Comparison of ENCODE assay signal across 8 cellular contexts in the genomic region with DNA sequence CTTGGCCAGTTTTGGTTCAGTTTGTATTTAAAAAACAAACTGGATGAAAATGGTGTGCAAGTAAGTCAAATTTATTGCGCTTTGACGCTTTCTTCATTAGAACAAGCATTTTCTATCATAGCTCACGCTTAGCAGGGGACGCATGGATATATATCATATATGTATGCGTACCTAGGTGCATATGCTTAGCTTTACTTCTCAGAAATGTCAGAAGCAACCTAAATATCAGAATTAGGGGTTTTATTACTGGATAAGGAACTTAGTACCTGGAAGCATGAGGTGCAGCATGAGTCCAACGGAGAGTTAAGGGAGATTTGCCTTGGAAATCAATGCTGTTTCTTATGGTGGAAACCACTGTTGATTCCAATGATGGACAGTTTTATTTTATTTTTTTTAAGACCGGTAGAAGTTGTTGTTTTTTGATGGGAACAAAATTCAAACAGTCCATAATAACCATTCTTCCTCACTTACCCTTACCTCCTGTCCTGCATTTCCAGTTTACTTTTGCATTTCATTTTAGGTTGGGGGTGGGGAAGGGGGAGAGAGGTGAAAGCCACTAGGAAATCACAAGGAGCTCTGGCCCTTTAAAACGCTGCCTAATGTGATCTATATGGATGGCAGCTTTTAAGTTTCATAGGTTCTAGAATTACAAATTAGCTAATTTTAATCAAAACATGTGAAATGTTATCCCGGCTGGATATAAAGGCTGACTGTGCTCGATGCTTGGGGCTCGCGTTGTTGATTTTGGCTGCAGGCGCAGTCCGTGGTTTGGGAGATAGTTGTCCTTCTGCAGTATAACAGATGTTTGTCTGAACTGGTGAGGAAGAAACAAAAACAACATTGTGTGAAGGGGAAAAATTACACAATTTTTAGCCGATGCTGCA. TPM values are rescaled to one million over a fixed set of nuclear protein-coding genes. Genes with fewer than 3 reads are reported as not detected.
DNase-seq lines count a peak whose midpoint lies in the region; ATAC-seq and TF ChIP-seq lines count a peak whose summit lies in the region.

No MANE protein-coding gene starts in this region.

- H4K20me1 ChIP-seq in mammary epithelial cell (ENCODE audit: insufficient read depth, low read length) = no peaks in the 10 kb centered on the region

- peaks cover 14% of the 10 kb centered on the region for H3K4me1 Mint-ChIP-seq in HFFc6 (ENCODE audit: low read depth)

- 25% methylated on average over 15 of the region's 15 CpGs for WGBS in mammary epithelial cell (ENCODE audit: low coverage, missing lambda C conversion rate)

- TF ChIP-seq CTCF in A673 (conservative IDR thresholded peaks at IDR 0.05; ENCODE audit: low read depth, low read length) = no peak
- no peak for TF ChIP-seq CTCF in HFFc6 (IDR thresholded peaks at IDR 0.05)
- no peak for TF ChIP-seq CTCF in mammary epithelial cell (conservative IDR thresholded peaks at IDR 0.05 in 1 of 2, IDR thresholded peaks at IDR 0.05 in 1 of 2; ENCODE audit: extremely low read depth in 1 of 2, insufficient read depth in 1 of 2, low read depth in 1 of 2, low read length in 2 of 2)

- in situ Hi-C loops in mammary epithelial cell (cut with MboI; ENCODE audit: low sequenced_read_pairs in 2 of 2) = no loop called here

- ATAC-seq in HG03175 (IDR thresholded peaks at IDR 0.05; ENCODE audit: unreplicated experiment) = no peak

- intact Hi-C loops in A673 (cut with micrococcal nuclease; ENCODE audit: unreplicated experiment) (no loop called here), mammary epithelial cell (cut with micrococcal nuclease) (no loop called here)

- no peak overlapping the region for H3K27ac Mint-ChIP-seq in HFFc6

- no peaks in the 10 kb centered on the region for H3K9me3 Mint-ChIP-seq in HFFc6

- H3K9me3 ChIP-seq in A673 (ENCODE audit: low read depth, low read length, poor library complexity, severe bottlenecking) (no peaks in the 10 kb centered on the region), mammary epithelial cell (replicated peaks; ENCODE audit: insufficient read depth, low read length) (no peaks in the 10 kb centered on the region)

- no peaks in the 10 kb centered on the region for H3K36me3 Mint-ChIP-seq in HFFc6 (ENCODE audit: low read depth)

- 0 out of 2 replicates have a peak overlapping the region, but pooled peaks have one; percentile 86 for H3K4me3 Mint-ChIP-seq in HFFc6

- H3K36me3 ChIP-seq in A673 (ENCODE audit: insufficient read depth, low read length, poor library complexity, severe bottlenecking) (no peaks in the 10 kb centered on the region), mammary epithelial cell (ENCODE audit: insufficient read depth, low read length) (no peaks in the 10 kb centered on the region)

- H3K79me2 ChIP-seq in mammary epithelial cell (ENCODE audit: insufficient read depth, low read length) = no peaks in the 10 kb centered on the region

- no peak overlapping the region for H3K9ac ChIP-seq in mammary epithelial cell (ENCODE audit: insufficient read depth, low read length)

- DNase-seq in A673 (ENCODE audit: low spot score) (no peak), HFFc6 (no peak), mammary epithelial cell (peak; percentile 70), lung microvascular endothelial cell (ENCODE audit: low read depth in 2 of 2) (peak; percentile 16 to 67), HPDE6-E6E7 (ENCODE audit: extremely low spot score) (no peak), NOMO-1 treated with DMSO at 0.1 percent for 48 hours (lab: John Stamatoyannopoulos, UW; ENCODE audit: unreplicated experiment) (no peak), A172 (ENCODE audit: low spot score) (no peak)

- CTCF ChIA-PET in A673 (lab: Charles Lee) (no interaction called here), mammary epithelial cell (lab: Charles Lee; ENCODE audit: low non-redundant PET) (no interaction called here)

- BruUV-seq in A673 (replicated peaks; lab: Mats Ljungman, UMichigan) (no TSS peak), mammary epithelial cell (replicated peaks; lab: Mats Ljungman, UMichigan) (no TSS peak)

- H3K27ac ChIP-seq in A673 (ENCODE audit: low read depth, low read length, poor library complexity, severe bottlenecking) (no peak overlapping the region), mammary epithelial cell (ENCODE audit: insufficient read depth, low read depth, low read length) (no peak overlapping the region)

- H3K4me2 ChIP-seq in mammary epithelial cell (ENCODE audit: insufficient read depth, low read depth, low read length) = no peak overlapping the region

- no peak overlapping the region for H2AFZ ChIP-seq in mammary epithelial cell (ENCODE audit: low read depth, low read length)

- dilution Hi-C loops in mammary epithelial cell (cut with HindIII; ENCODE audit: low sequenced_read_pairs) = no loop called here

- H3K27me3 ChIP-seq in A673 (replicated peaks; ENCODE audit: insufficient read depth, low read depth, low read length, poor library complexity) (peaks cover 37% of the 10 kb centered on the region), mammary epithelial cell (ENCODE audit: insufficient read depth, low read length) (peaks cover 42% of the 10 kb centered on the region)

- peak overlapping the region; percentile 68 for H3K4me3 ChIP-seq in A673 (ENCODE audit: low read depth, low read length, poor library complexity, severe bottlenecking)
- no peak overlapping the region for H3K4me3 ChIP-seq in mammary epithelial cell (replicated peaks in 1 of 3; ENCODE audit: insufficient read depth in 1 of 3, low read depth in 2 of 3, low read length in 3 of 3)

- peaks cover 28% of the 10 kb centered on the region for H3K27me3 Mint-ChIP-seq in HFFc6 (ENCODE audit: insufficient read depth)

- H3K4me1 ChIP-seq in A673 (ENCODE audit: insufficient read depth, low read length, poor library complexity, severe bottlenecking) (peaks cover 14% of the 10 kb centered on the region), mammary epithelial cell (ENCODE audit: insufficient read depth, low read length) (peaks cover 32% of the 10 kb centered on the region)

- POLR2A ChIA-PET in A673 (lab: Charles Lee; ENCODE audit: low non-redundant PET) = no interaction called here

RNA-seq across cellular contexts. Expression of a gene that starts 2.1 kb away (rescaled TPM):
- total RNA-seq in A673 (2021) = 3.3 TPM in 2 replicates
- under 1 TPM in 5 of 6 experiments, not detected in 1; 0.09 to 0.50 (median 0.15) TPM for total RNA-seq in HFFc6 (2021; fragmentation: NEBNext Ultra II Directional; extraction: Animal tissue kit (Norgen Biotek cat#: 25700))
- under 1 TPM; 0.14 to 0.33 TPM for total RNA-seq in mammary epithelial cell
- not detected for polyA plus RNA-seq in mammary epithelial cell
- not detected for polyA minus RNA-seq in mammary epithelial cell
- 0.20 and 0.65 TPM in 2 replicates for total RNA-seq in lung microvascular endothelial cell
- total RNA-seq in A172 (2014; rRNA removed; shearing (Covaris generic)) = not detected in 2 replicates

RNA-seq across cellular contexts. Expression of a gene that starts 32.7 kb away (rescaled TPM):
- total RNA-seq in A673 (2021) (15.8 and 16.1 TPM in 2 replicates), mammary epithelial cell (10 to 100 TPM in 1 of 2 donors, 1 to 10 TPM in 1; 7.5 to 10.6 TPM), lung microvascular endothelial cell (4.1 and 4.8 TPM in 2 replicates)
- total RNA-seq in HFFc6 (2021; fragmentation: NEBNext Ultra II Directional; extraction: Animal tissue kit (Norgen Biotek cat#: 25700)) = 10 to 100 TPM; 13.3 to 16.9 (median 14.6) TPM
- polyA plus RNA-seq in mammary epithelial cell = 10.3 TPM
- polyA minus RNA-seq in mammary epithelial cell = 27.0 TPM
- total RNA-seq in A172 (2014; rRNA removed; shearing (Covaris generic)) = 7.3 and 8.2 TPM in 2 replicates

Comparison
In these comparisons a context has a peak if more than half of its experiments do, and no peak if none do; other contexts are left out.
1. DNase-seq: peak in mammary epithelial cell (single experiment) and lung microvascular endothelial cell (2 of 2); none in A673 (single experiment), HFFc6 (single experiment), HPDE6-E6E7 (single experiment), NOMO-1 treated with DMSO at 0.1 percent for 48 hours (single experiment) and A172 (single experiment).